In the genomic region with DNA sequence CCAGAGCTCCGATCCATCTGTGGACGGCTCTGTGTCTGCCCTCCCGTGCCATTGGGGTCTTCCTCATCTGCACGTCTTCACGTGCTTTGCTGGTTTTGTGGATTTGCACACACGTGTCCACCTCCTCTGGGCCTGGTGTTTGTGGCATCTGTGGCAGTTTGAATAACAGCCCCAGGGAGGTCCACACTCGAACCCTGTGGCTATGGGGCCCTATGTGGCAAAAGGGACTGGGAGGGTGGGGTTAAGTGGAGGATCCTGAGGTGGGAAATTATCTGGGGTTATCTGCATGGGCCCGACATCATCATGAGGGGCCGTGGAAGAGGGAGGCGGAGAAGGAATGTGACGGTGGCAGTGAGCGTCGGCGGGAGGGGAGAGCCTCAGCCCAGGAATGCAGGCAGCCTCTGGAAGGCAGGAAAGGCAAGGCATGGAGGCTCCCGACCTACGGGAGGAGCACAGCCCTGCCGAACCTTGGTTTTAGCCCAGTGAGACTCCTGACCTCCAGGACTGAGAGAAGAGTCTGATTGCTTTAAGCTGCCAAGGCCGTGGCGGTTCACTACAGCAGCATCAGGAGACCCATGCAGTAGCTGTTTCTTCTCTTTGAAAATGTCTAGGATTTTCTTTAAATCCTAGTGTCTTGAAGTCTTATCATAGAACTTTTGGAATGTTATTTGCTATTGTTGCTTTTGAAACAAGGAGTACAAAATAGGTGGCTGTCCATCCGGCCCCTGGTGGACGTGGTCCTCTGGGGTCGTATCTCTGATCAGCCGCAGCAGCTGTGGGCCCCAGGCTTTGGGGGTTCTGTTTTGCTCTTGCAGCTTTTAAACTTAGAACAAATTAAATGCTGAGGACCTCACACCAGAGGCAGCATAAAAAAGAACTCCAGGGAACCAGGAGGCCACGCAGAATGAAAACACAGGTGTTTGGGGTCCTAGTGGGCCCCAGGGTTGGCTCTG, we compare ENCODE assay signal across 24 cellular contexts. TPM values are rescaled to one million over a fixed set of nuclear protein-coding genes. Genes with fewer than 3 reads are reported as not detected.
DNase-seq lines count a peak whose midpoint lies in the region; TF ChIP-seq lines count a peak whose summit lies in the region.
"Had no signal": no experiment of that assay in that cellular context is flagged by ENCODE, and none has a peak within 500 bp of the region (broad histone marks: within the 10 kb centered on the region; RNA-seq: fewer than 3 reads in every experiment).

No MANE protein-coding gene starts in this region.

- H3K4ac ChIP-seq in mesenchymal stem cell (ENCODE audit: low read depth in 1 of 2, low read length in 2 of 2): no peak overlapping the region

- no peaks in the 10 kb centered on the region for H3K79me1 ChIP-seq in mesenchymal stem cell (replicated peaks; ENCODE audit: low read length, poor library complexity, severe bottlenecking)

- H3K14ac ChIP-seq in mesenchymal stem cell (ENCODE audit: low read length in 2 of 2): no peak overlapping the region

- peaks cover 0 to 10% of the 10 kb centered on the region in 2 experiments for H3K27me3 ChIP-seq in mesenchymal stem cell (ENCODE audit: control insufficient read depth in 1 of 2, insufficient read depth in 1 of 2, low read length in 2 of 2)
- peaks cover 0 to 40% of the 10 kb centered on the region in 2 donors for H3K27me3 ChIP-seq in tibial artery
- H3K27me3 ChIP-seq in GM23248 (replicated peaks; ENCODE audit: insufficient read depth): no peaks in the 10 kb centered on the region; the same call in 1 of the 2 replicates
- H3K27me3 ChIP-seq: hepatocyte, SJSA1 had no signal

- H3K9ac ChIP-seq in mesenchymal stem cell (ENCODE audit: low read length) (no peak overlapping the region), GM23248 (no peak overlapping the region)

- H3K23ac ChIP-seq in mesenchymal stem cell (ENCODE audit: low read length in 2 of 2): no peak overlapping the region

- peaks cover 7% of the 10 kb centered on the region for H3K9me3 Mint-ChIP-seq in activated naive CD4-positive, alpha-beta T cell treated with anti-CD3 and anti-CD28 coated beads, Interleukin-2, amount 10 ng/mL, durations not matched to agents 7 days and 5 days
- peaks cover 6% of the 10 kb centered on the region for H3K9me3 Mint-ChIP-seq in dendritic cell treated with granulocyte-macrophage colony-stimulating factor and Interleukin-4, amounts not matched to agents 40 ng/mL and 50 ng/mL, for 4 days
- H3K9me3 Mint-ChIP-seq: CD8-positive, alpha-beta memory T cell had no signal

- CTCF ChIA-PET in activated naive CD4-positive, alpha-beta T cell treated with anti-CD3 and anti-CD28 coated beads, Interleukin-2, amount 10 ng/mL, durations not matched to agents 7 days and 5 days (lab: Charles Lee): no interaction called here

- no peaks in the 10 kb centered on the region for H3K27me3 Mint-ChIP-seq in activated naive CD4-positive, alpha-beta T cell treated with anti-CD3 and anti-CD28 coated beads, Interleukin-2, amount 10 ng/mL, durations not matched to agents 7 days and 5 days
- H3K27me3 Mint-ChIP-seq in dendritic cell treated with granulocyte-macrophage colony-stimulating factor and Interleukin-4, amounts not matched to agents 40 ng/mL and 50 ng/mL, for 4 days: no peaks in the 10 kb centered on the region
- H3K27me3 Mint-ChIP-seq: activated T-helper 17 cell treated with anti-CD3 and anti-CD28 coated beads, Interleukin-2, amount 50 U/mL, for 72 hours; B cell had no signal

- no peak overlapping the region for H4K8ac ChIP-seq in mesenchymal stem cell (ENCODE audit: low read length)

- H2BK5ac ChIP-seq in mesenchymal stem cell (ENCODE audit: low read depth, low read length, poor library complexity, severe bottlenecking): no peak overlapping the region

- H4K91ac ChIP-seq in mesenchymal stem cell (ENCODE audit: low read length): peak overlapping the region; percentile 28

- H4K20me1 ChIP-seq in GM23248 (ENCODE audit: insufficient read depth): no peaks in the 10 kb centered on the region

- H3K4me2 ChIP-seq in mesenchymal stem cell (ENCODE audit: low read length, poor library complexity, severe bottlenecking) (no peak overlapping the region), GM23248 (ENCODE audit: unreplicated experiment) (no peak overlapping the region)
- H3K4me2 ChIP-seq: hepatocyte had no signal

- no peak overlapping the region for H2BK12ac ChIP-seq in mesenchymal stem cell (ENCODE audit: low read length in 2 of 2)

- no peak overlapping the region for H3K4me3 Mint-ChIP-seq in activated naive CD4-positive, alpha-beta T cell treated with anti-CD3 and anti-CD28 coated beads, Interleukin-2, amount 10 ng/mL, durations not matched to agents 7 days and 5 days
- no peak overlapping the region for H3K4me3 Mint-ChIP-seq in dendritic cell treated with granulocyte-macrophage colony-stimulating factor and Interleukin-4, amounts not matched to agents 40 ng/mL and 50 ng/mL, for 4 days
- H3K4me3 Mint-ChIP-seq: activated T-helper 17 cell treated with anti-CD3 and anti-CD28 coated beads, Interleukin-2, amount 50 U/mL, for 72 hours; B cell; brain; CD8-positive, alpha-beta memory T cell; nephron progenitor cell had no signal

- no peak for TF ChIP-seq CTCF in tibial artery (IDR thresholded peaks at IDR 0.05)

- H3F3A ChIP-seq in GM23248 (ENCODE audit: insufficient read depth): no peaks in the 10 kb centered on the region

- H2BK15ac ChIP-seq in mesenchymal stem cell (ENCODE audit: low read depth, poor library complexity, severe bottlenecking): no peak overlapping the region

- H3K4me3 ChIP-seq in mesenchymal stem cell (ENCODE audit: insufficient read depth in 1 of 2, low read depth in 1 of 2, low read length in 2 of 2) (no peak overlapping the region), tibial artery (no peak overlapping the region), GM23248 (no peak overlapping the region)
- H3K4me3 ChIP-seq: hepatocyte, SJSA1 had no signal

- H3K9me3 ChIP-seq in mesenchymal stem cell (ENCODE audit: control insufficient read depth, low read length): no peaks in the 10 kb centered on the region
- no peaks in the 10 kb centered on the region for H3K9me3 ChIP-seq in tibial artery
- no peaks in the 10 kb centered on the region for H3K9me3 ChIP-seq in GM23248 (ENCODE audit: low read depth)

- no peak overlapping the region for H3K18ac ChIP-seq in mesenchymal stem cell (ENCODE audit: low read depth in 1 of 2, low read length in 2 of 2)

- no peaks in the 10 kb centered on the region for H3K79me2 ChIP-seq in GM23248 (ENCODE audit: insufficient read depth)
- H3K79me2 ChIP-seq: hepatocyte had no signal

- no peak overlapping the region for H2BK120ac ChIP-seq in mesenchymal stem cell (ENCODE audit: low read depth, low read length)

- intact Hi-C loops in dendritic cell treated with granulocyte-macrophage colony-stimulating factor and Interleukin-4, amounts not matched to agents 40 ng/mL and 50 ng/mL, for 4 days (cut with micrococcal nuclease): no loop called here
- intact Hi-C loops in tibial artery (cut with DNase I; ENCODE audit: low total_unique reads): no loop called here

- H3K36me3 Mint-ChIP-seq in activated naive CD4-positive, alpha-beta T cell treated with anti-CD3 and anti-CD28 coated beads, Interleukin-2, amount 10 ng/mL, durations not matched to agents 7 days and 5 days: peaks cover 52% of the 10 kb centered on the region
- peaks cover 79% of the 10 kb centered on the region for H3K36me3 Mint-ChIP-seq in dendritic cell treated with granulocyte-macrophage colony-stimulating factor and Interleukin-4, amounts not matched to agents 40 ng/mL and 50 ng/mL, for 4 days (ENCODE audit: low read depth)
- H3K36me3 Mint-ChIP-seq: brain had no signal

- 71% methylated on average over 24 of the region's 24 CpGs for WGBS in mesenchymal stem cell
- WGBS in GM23248 (ENCODE audit: low coverage in 1 of 2, low lambda C conversion rate in 2 of 2, missing lambda C conversion rate in 2 of 2), 2 experiments: 26 to 28% methylated on average over 19 to 24 of the region's 24 CpGs

- H3K27ac Mint-ChIP-seq in activated naive CD4-positive, alpha-beta T cell treated with anti-CD3 and anti-CD28 coated beads, Interleukin-2, amount 10 ng/mL, durations not matched to agents 7 days and 5 days: no peak overlapping the region
- peak overlapping the region; percentile 3 for H3K27ac Mint-ChIP-seq in dendritic cell treated with granulocyte-macrophage colony-stimulating factor and Interleukin-4, amounts not matched to agents 40 ng/mL and 50 ng/mL, for 4 days
- H3K27ac Mint-ChIP-seq: activated T-helper 17 cell treated with anti-CD3 and anti-CD28 coated beads, Interleukin-2, amount 50 U/mL, for 72 hours; B cell; CD8-positive, alpha-beta memory T cell; nephron progenitor cell; progenitor cell of endocrine pancreas had no signal

- no peaks in the 10 kb centered on the region for H3K4me1 Mint-ChIP-seq in activated naive CD4-positive, alpha-beta T cell treated with anti-CD3 and anti-CD28 coated beads, Interleukin-2, amount 10 ng/mL, durations not matched to agents 7 days and 5 days
- H3K4me1 Mint-ChIP-seq in dendritic cell treated with granulocyte-macrophage colony-stimulating factor and Interleukin-4, amounts not matched to agents 40 ng/mL and 50 ng/mL, for 4 days (ENCODE audit: low read depth): peaks cover 9% of the 10 kb centered on the region
- H3K4me1 Mint-ChIP-seq: B cell; brain; CD8-positive, alpha-beta memory T cell; nephron progenitor cell had no signal

- in situ Hi-C loops in GM23248 (cut with MboI): loop anchor here (10.0 kb wide), 1 partner anchor 59 kb away; no protein-coding TSS in a partner anchor

- H3K27ac ChIP-seq in mesenchymal stem cell (ENCODE audit: low read length, poor library complexity, severe bottlenecking): no peak overlapping the region
- no peak overlapping the region for H3K27ac ChIP-seq in tibial artery
- no peak overlapping the region for H3K27ac ChIP-seq in GM23248
- H3K27ac ChIP-seq: hepatocyte, SJSA1 had no signal

- DNase-seq in activated naive CD4-positive, alpha-beta T cell treated with anti-CD3 and anti-CD28 coated beads, Interleukin-2, amount 10 ng/mL, durations not matched to agents 7 days and 5 days: peak; percentile 12
- DNase-seq in activated naive CD4-positive, alpha-beta T cell treated with anti-CD3 and anti-CD28 coated beads, Interleukin-2, amount 50 U/mL, for 16 hours: no peak
- DNase-seq in mesenchymal stem cell: no peak
- peak; percentile 20 to 27 for DNase-seq in tibial artery
- DNase-seq in NCI-H1417 (lab: John Stamatoyannopoulos, UW): no peak
- no peak for DNase-seq in NAMALWA (ENCODE audit: low spot score)
- no peak for DNase-seq in GM23248
- DNase-seq: activated CD4-positive, alpha-beta T cell treated with anti-CD3 and anti-CD28 coated beads for 48 hours; CD8-positive, alpha-beta memory T cell; effector memory CD4-positive, alpha-beta T cell; foreskin melanocyte; GF-D8; NCI-H187; NCI-H526 treated with DMSO at 0.1 percent for 48 hours; nephron progenitor cell; stimulated activated CD4-positive, alpha-beta T cell treated with anti-CD3 and anti-CD28 coated beads, Interleukin-1b, Interleukin-23, amount 100 ng/mL, for 48 hours; T-helper 1 cell had no signal

- H2AK5ac ChIP-seq in mesenchymal stem cell (ENCODE audit: low read length, severe bottlenecking): no peak overlapping the region

- no peaks in the 10 kb centered on the region for H3K9me2 ChIP-seq in GM23248 (ENCODE audit: insufficient read depth)

- H3K4me1 ChIP-seq in mesenchymal stem cell (ENCODE audit: control insufficient read depth, insufficient read depth, low read depth, low read length) (no peaks in the 10 kb centered on the region), tibial artery (no peaks in the 10 kb centered on the region), GM23248 (ENCODE audit: insufficient read depth) (no peaks in the 10 kb centered on the region)
- H3K4me1 ChIP-seq: SJSA1 had no signal

- H3K36me3 ChIP-seq in mesenchymal stem cell (ENCODE audit: control insufficient read depth in 1 of 2, insufficient read depth in 2 of 2, low read depth in 1 of 2, low read length in 2 of 2): no peaks in the 10 kb centered on the region
- H3K36me3 ChIP-seq in tibial artery: no peaks in the 10 kb centered on the region
- H3K36me3 ChIP-seq in GM23248 (ENCODE audit: low read depth): no peaks in the 10 kb centered on the region

- H2AFZ ChIP-seq in mesenchymal stem cell (ENCODE audit: low read depth, low read length): no peak overlapping the region
- H2AFZ ChIP-seq in GM23248: no peak overlapping the region
- H2AFZ ChIP-seq: hepatocyte had no signal

RNA-seq across cellular contexts. Expression of a gene that starts 40.0 kb away (rescaled TPM):
- 2.9 TPM for polyA plus RNA-seq in mesenchymal stem cell (2013, experiment 1 of 2)
- 3.1 TPM for polyA plus RNA-seq in mesenchymal stem cell (2013, experiment 2 of 2)
- total RNA-seq in GM23248 (2014; rRNA removed; shearing (Covaris generic)): 0.32 and 0.38 TPM in 2 replicates
- 0.28 and 0.29 TPM in 2 replicates for polyA plus RNA-seq in GM23248 (2016; fragmentation: Nextera tagmentation; extraction: Ambion mirVana)

Comparison
In these comparisons a context has a peak if more than half of its experiments do, and no peak if none do; other contexts are left out.
1. DNase-seq: peak in activated naive CD4-positive, alpha-beta T cell treated with anti-CD3 and anti-CD28 coated beads, Interleukin-2, amount 10 ng/mL, durations not matched to agents 7 days and 5 days (single experiment) and tibial artery (2 of 2); none in activated naive CD4-positive, alpha-beta T cell treated with anti-CD3 and anti-CD28 coated beads, Interleukin-2, amount 50 U/mL, for 16 hours (single experiment), mesenchymal stem cell (single experiment), NCI-H1417 (0 of 3), NAMALWA (single experiment) and GM23248 (single experiment).